Comparison of ENCODE assay signal across 13 cellular contexts in the genomic region with DNA sequence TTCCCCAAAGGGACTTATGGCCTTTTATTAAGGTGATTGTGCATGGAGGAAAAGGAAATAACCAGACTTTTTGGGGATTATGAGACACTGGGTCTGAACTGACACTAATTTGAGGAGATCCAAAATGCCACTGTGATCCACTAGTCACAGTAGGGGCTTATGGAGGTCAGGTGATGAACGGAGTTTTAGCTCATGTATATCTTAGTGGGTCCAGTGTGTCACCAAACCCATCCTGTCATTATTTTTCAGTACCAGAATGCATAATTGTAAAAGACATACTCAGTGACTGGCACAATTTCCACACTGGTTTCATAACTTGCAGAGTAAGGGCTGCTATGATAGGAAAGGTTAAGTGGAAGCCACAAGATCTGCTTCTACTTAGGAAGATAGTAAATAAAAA.
"Had no signal": no experiment of that assay in that cellular context is flagged by ENCODE, and none has a peak within 500 bp of the region (broad histone marks: within the 10 kb centered on the region; RNA-seq: fewer than 3 reads in every experiment).

No MANE protein-coding gene starts in this region.

- H3K27me3 Mint-ChIP-seq: central memory CD8-positive, alpha-beta T cell had no signal

- H3K4me3 Mint-ChIP-seq: central memory CD8-positive, alpha-beta T cell; neural progenitor cell; T-helper 1 cell treated with Interleukin-12 subunit alpha and Interleukin-12 subunit beta and Interleukin-4 antibody, amounts not matched to agents 30 μg/mL and 1 μg/mL, for 36 hours had no signal

- H3K4me1 Mint-ChIP-seq: central memory CD8-positive, alpha-beta T cell; neural progenitor cell had no signal

- H3K27ac Mint-ChIP-seq: neural progenitor cell; T-helper 1 cell treated with Interleukin-12 subunit alpha and Interleukin-12 subunit beta and Interleukin-4 antibody, amounts not matched to agents 30 μg/mL and 1 μg/mL, for 36 hours had no signal

- H3K9me3 Mint-ChIP-seq: central memory CD8-positive, alpha-beta T cell; neural progenitor cell; T-helper 1 cell treated with Interleukin-12 subunit alpha and Interleukin-12 subunit beta and Interleukin-4 antibody, amounts not matched to agents 30 μg/mL and 1 μg/mL, for 36 hours had no signal

- H3K4me3 ChIP-seq: coronary artery, esophagus muscularis mucosa, gastrocnemius medialis, neural progenitor cell, spleen, thyroid gland had no signal

- H3K36me3 Mint-ChIP-seq: neural progenitor cell had no signal

- ATAC-seq: gastrocnemius medialis, left lobe of liver, sciatic nerve had no signal

- DNase-seq: gastrocnemius medialis, islet precursor cell, SIG-M5, spleen, thyroid gland, WERI-Rb-1 had no signal
